Comparison of ENCODE assay signal across 1 cellular context in genomic region chr15:82749951-82750830, GRCh38.
A peak's percentile ranks its signal among the peaks of the same experiment; 100 is the strongest.
TF ChIP-seq lines count a peak whose summit lies in the region.

No MANE protein-coding gene starts in this region.

TF ChIP-seq in H1, 55 proteins besides CTCF, POLR2A, EP300 and RAD21:
- TF ChIP-seq SAP30 (IDR thresholded peaks at IDR 0.05; ENCODE audit: insufficient read depth, insufficient replicate concordance, low read length) (peak; percentile 95), POU5F1 (IDR thresholded peaks at IDR 0.05; ENCODE audit: low read depth, low read length) (no peak), SIN3A (conservative IDR thresholded peaks at IDR 0.05 in 1 of 2, IDR thresholded peaks at IDR 0.05 in 1 of 2; ENCODE audit: low read depth in 1 of 2, low read length in 2 of 2) (peak; percentile 84 to 92), POLR2AphosphoS5 (IDR thresholded peaks at IDR 0.05; ENCODE audit: low read depth, low read length) (no peak), GABPA (IDR thresholded peaks at IDR 0.05; ENCODE audit: borderline replicate concordance, insufficient read depth, low read length) (peak; percentile 78; the same call in 1 of the 2 replicates), RFX5 (IDR thresholded peaks at IDR 0.05; ENCODE audit: borderline replicate concordance, low read depth, low read length) (no peak), ATF2 (IDR thresholded peaks at IDR 0.05; ENCODE audit: low read length) (0 out of 2 replicates have a peak, but pooled peaks have one; percentile 37), PHF8 (conservative IDR thresholded peaks at IDR 0.05; ENCODE audit: low read depth, low read length) (peak; percentile 66), TAF1 (IDR thresholded peaks at IDR 0.05; ENCODE audit: low read depth, low read length) (peak; percentile 75), SIX5 (IDR thresholded peaks at IDR 0.05; ENCODE audit: low read depth, low read length) (0 out of 2 replicates have a peak, but pooled peaks have one; percentile 5), E2F6 (IDR thresholded peaks at IDR 0.05) (peak; percentile 62), ASH2L (IDR thresholded peaks at IDR 0.05; ENCODE audit: low read length) (no peak), CHD2 (IDR thresholded peaks at IDR 0.05; ENCODE audit: low read length) (no peak), BACH1 (IDR thresholded peaks at IDR 0.05; ENCODE audit: low read length) (peak; percentile 90), KDM4A (IDR thresholded peaks at IDR 0.05; ENCODE audit: low read depth, low read length, severe bottlenecking) (peak; percentile 89), HDAC6 (IDR thresholded peaks at IDR 0.05; ENCODE audit: low read depth, low read length) (no peak), EGR1 (IDR thresholded peaks at IDR 0.05; ENCODE audit: borderline replicate concordance, low read depth, low read length) (peak; percentile 76), RBBP5 (IDR thresholded peaks at IDR 0.05; ENCODE audit: borderline replicate concordance, low read depth, low read length) (peak; percentile 50; the same call in 1 of the 2 replicates), MAX (IDR thresholded peaks at IDR 0.05) (peak; percentile 82), TAF7 (optimal IDR thresholded peaks at IDR 0.05; ENCODE audit: borderline replicate concordance, low read depth, low read length) (peak; percentile 28), JUND (IDR thresholded peaks at IDR 0.05; ENCODE audit: low read length) (0 out of 2 replicates have a peak, but pooled peaks have one; percentile 12), HDAC2 (IDR thresholded peaks at IDR 0.05; ENCODE audit: borderline replicate concordance in 1 of 2, low read depth in 2 of 2, low read length in 2 of 2) (peak; percentile 87 to 98; a peak in 3 of 4 replicates), CREB1 (IDR thresholded peaks at IDR 0.05) (peak; percentile 65), TBP (IDR thresholded peaks at IDR 0.05; ENCODE audit: low read depth, low read length) (peak; percentile 70), BRCA1 (IDR thresholded peaks at IDR 0.05; ENCODE audit: low read depth, low read length) (no peak)
